In genomic region chr11:35012467-35013191, GRCh38 we compare ENCODE assay signal across 10 cellular contexts.
DNase-seq lines count a peak whose midpoint lies in the region; ATAC-seq, FAIRE-seq and TF ChIP-seq lines count a peak whose summit lies in the region.
"Had no signal": no experiment of that assay in that cellular context is flagged by ENCODE, and none has a peak within 500 bp of the region (broad histone marks: within the 10 kb centered on the region; RNA-seq: fewer than 3 reads in every experiment).

No MANE protein-coding gene starts in this region.

- H3K9ac ChIP-seq in kidney (ENCODE audit: low read length in 2 of 2): no peak overlapping the region

- H3K4me3 ChIP-seq in kidney (ENCODE audit: low read length in 2 of 2): no peak overlapping the region

- H3K27me3 Mint-ChIP-seq in activated B cell treated with CpG ODN at 0.5 μM for 24 hours: no peaks in the 10 kb centered on the region

- H3K4me3 Mint-ChIP-seq in activated B cell treated with CpG ODN at 0.5 μM for 24 hours: peak overlapping the region; percentile 65

- H3K4me1 ChIP-seq in kidney (ENCODE audit: control insufficient read depth in 1 of 2, insufficient read depth in 1 of 2, low read depth in 1 of 2, low read length in 2 of 2): peaks cover 0 to 3% of the 10 kb centered on the region in 2 donors
- H3K4me1 ChIP-seq: BE2C had no signal

- intact Hi-C loops in activated B cell treated with CpG ODN at 0.5 μM for 24 hours (cut with micrococcal nuclease): loop anchor here (1.0 to 2.0 kb wide), 6 partner anchors 14 to 129 kb away; no protein-coding TSS in a partner anchor
- intact Hi-C loops in kidney (cut with DNase I): no loop called here

- peak; percentile 66 for ATAC-seq in HG02943 (IDR thresholded peaks at IDR 0.05; ENCODE audit: low read depth, unreplicated experiment)
- ATAC-seq in activated B cell treated with CpG ODN at 0.5 μM for 24 hours (ENCODE audit: low read depth): peak; percentile 81
- peak; percentile 83 for ATAC-seq in stimulated activated naive CD8-positive, alpha-beta T cell treated with anti-CD3 and anti-CD28 coated beads, Interleukin-15, Interleukin-2, amounts not matched to agents 100 U/mL and 50 U/mL, for 24 hours

- H3K36me3 Mint-ChIP-seq in activated B cell treated with CpG ODN at 0.5 μM for 24 hours (ENCODE audit: low read depth): no peaks in the 10 kb centered on the region

- H3K27ac Mint-ChIP-seq in activated B cell treated with CpG ODN at 0.5 μM for 24 hours: peak overlapping the region; percentile 90

- CTCF ChIA-PET in activated B cell treated with CpG ODN at 0.5 μM for 24 hours (lab: Charles Lee): interaction anchor here (1.0 to 1.5 kb wide), 5 partner anchors 13 to 66 kb away, joined by 3 to 5 read pairs (median 3); no protein-coding TSS in a partner anchor

- H3K9me3 ChIP-seq in kidney (ENCODE audit: control insufficient read depth in 1 of 2, low read length in 2 of 2): no peaks in the 10 kb centered on the region
- H3K9me3 ChIP-seq: BE2C had no signal

- no peaks in the 10 kb centered on the region for H3K9me3 Mint-ChIP-seq in activated B cell treated with CpG ODN at 0.5 μM for 24 hours

- POLR2A ChIA-PET in activated B cell treated with CpG ODN at 0.5 μM for 24 hours (lab: Charles Lee): interaction anchor here (0.6 to 6.0 kb wide), 17 partner anchors 14 to 162 kb away, joined by 3 to 50 read pairs (median 9); partner anchors contain the start of gene CD44

- H3K27ac ChIP-seq in kidney (ENCODE audit: low read depth in 2 of 2, low read length in 2 of 2): no peak overlapping the region

- H3K36me3 ChIP-seq in kidney (ENCODE audit: control insufficient read depth in 1 of 2, insufficient read depth in 2 of 2, low read length in 2 of 2): no peaks in the 10 kb centered on the region
- H3K36me3 ChIP-seq: BE2C had no signal

- H3K4me1 Mint-ChIP-seq in activated B cell treated with CpG ODN at 0.5 μM for 24 hours: peaks cover 48% of the 10 kb centered on the region

- DNase-seq in activated naive CD4-positive, alpha-beta T cell treated with Interleukin-2 at 50 U/mL for 16 hours: peak; percentile 27
- no peak for DNase-seq in activated naive CD4-positive, alpha-beta T cell (lab: John Stamatoyannopoulos, UW)
- DNase-seq in activated B cell treated with CpG ODN at 0.5 μM for 24 hours: no peak
- peak; percentile 28 for DNase-seq in stimulated activated naive CD8-positive, alpha-beta T cell treated with anti-CD3 and anti-CD28 coated beads, Interleukin-15, Interleukin-2, amounts not matched to agents 100 U/mL and 50 U/mL, for 24 hours
- DNase-seq in kidney: no peak
- no peak for DNase-seq in DMS153 (lab: John Stamatoyannopoulos, UW)
- DNase-seq in GM03348 (ENCODE audit: low spot score): no peak
- DNase-seq: BE2C had no signal

- no peak for FAIRE-seq in kidney (lab: Jason Lieb, UNC)
- FAIRE-seq: HTR-8/SVneo had no signal

- TF ChIP-seq CTCF in activated B cell treated with CpG ODN at 0.5 μM for 24 hours (IDR thresholded peaks at IDR 0.05) (no peak), kidney (IDR thresholded peaks at IDR 0.05; ENCODE audit: borderline replicate concordance, extremely low read depth, insufficient read depth) (no peak)

Comparison
In these comparisons a context has a peak if more than half of its experiments do, and no peak if none do; other contexts are left out.
1. DNase-seq: peak in activated naive CD4-positive, alpha-beta T cell treated with Interleukin-2 at 50 U/mL for 16 hours (single experiment) and stimulated activated naive CD8-positive, alpha-beta T cell treated with anti-CD3 and anti-CD28 coated beads, Interleukin-15, Interleukin-2, amounts not matched to agents 100 U/mL and 50 U/mL, for 24 hours (single experiment); none in activated naive CD4-positive, alpha-beta T cell (0 of 4), activated B cell treated with CpG ODN at 0.5 μM for 24 hours (single experiment), kidney (single experiment), DMS153 (single experiment) and GM03348 (single experiment).
2. Peak in every context shown above with its lines, with median percentiles within 50 percentile points of each other: ATAC-seq.